20 cellular contexts compared by ENCODE assay signal in genomic region chr1:235679005-235679404, GRCh38. TPM values are rescaled to one million over a fixed set of nuclear protein-coding genes. Genes with fewer than 3 reads are reported as not detected.
"Had no signal": no experiment of that assay in that cellular context is flagged by ENCODE, and none has a peak within 500 bp of the region (broad histone marks: within the 10 kb centered on the region; RNA-seq: fewer than 3 reads in every experiment).

No MANE protein-coding gene starts in this region.

- H3K27me3 ChIP-seq: heart left ventricle, sigmoid colon had no signal

- H3K9me3 ChIP-seq: psoas muscle had no signal

- H3K27ac Mint-ChIP-seq: nephron; stimulated activated naive B cell treated with anti-CD40 and anti-IgM and Interleukin-4, amounts not matched to agents 10 μg/mL and 1 μg/mL and 100 μg/mL, for 72 hours; stimulated activated naive CD8-positive, alpha-beta T cell treated with anti-CD3 and anti-CD28 coated beads, Interleukin-15, amount 100 ng/mL, for 72 hours had no signal

- H3K27me3 Mint-ChIP-seq: naive B cell; stimulated activated naive B cell treated with anti-CD40 and anti-IgM and Interleukin-4, amounts not matched to agents 10 μg/mL and 1 μg/mL and 100 μg/mL, for 72 hours; stimulated activated naive CD8-positive, alpha-beta T cell treated with anti-CD3 and anti-CD28 coated beads, Interleukin-15, amount 100 ng/mL, for 72 hours had no signal

- DNase-seq: effector CD4-positive, alpha-beta T cell; heart left ventricle; hypothalamus; left ventricle myocardium inferior; mesenchymal stem cell; midbrain; naive B cell; psoas muscle; sigmoid colon; stimulated activated CD4-positive, alpha-beta T cell treated with anti-CD3 and anti-CD28 coated beads, Interleukin-2, amount 100 ng/mL, for 24 hours; stimulated activated CD4-positive, alpha-beta T cell treated with anti-CD3 and anti-CD28 coated beads, Interleukin-4, amount 100 ng/mL, for 4 hours; stimulated activated naive B cell treated with anti-CD40 and anti-IgM and Interleukin-4, amounts not matched to agents 10 μg/mL and 1 μg/mL and 100 μg/mL, for 72 hours; stimulated activated naive CD8-positive, alpha-beta T cell treated with anti-CD3 and anti-CD28 coated beads, Interleukin-15, amount 100 ng/mL, for 72 hours; substantia nigra; trophoblast cell had no signal

- H3K4me3 Mint-ChIP-seq: naive B cell; nephron; stimulated activated naive B cell treated with anti-CD40 and anti-IgM and Interleukin-4, amounts not matched to agents 10 μg/mL and 1 μg/mL and 100 μg/mL, for 72 hours; stimulated activated naive CD8-positive, alpha-beta T cell treated with anti-CD3 and anti-CD28 coated beads, Interleukin-15, amount 100 ng/mL, for 72 hours had no signal

- H3K4me3 ChIP-seq: coronary artery, heart left ventricle, left ventricle myocardium inferior, lung, psoas muscle, sigmoid colon, skin epidermis, thoracic aorta had no signal

- H3K9me3 Mint-ChIP-seq: nephron had no signal

- H3K27ac ChIP-seq: coronary artery, heart left ventricle, left ventricle myocardium inferior, psoas muscle, sigmoid colon, skin epidermis, thoracic aorta had no signal

- H3K4me1 ChIP-seq: heart left ventricle, left ventricle myocardium inferior, psoas muscle, sigmoid colon had no signal

- H3K4me1 Mint-ChIP-seq: naive B cell; nephron; stimulated activated naive B cell treated with anti-CD40 and anti-IgM and Interleukin-4, amounts not matched to agents 10 μg/mL and 1 μg/mL and 100 μg/mL, for 72 hours; stimulated activated naive CD8-positive, alpha-beta T cell treated with anti-CD3 and anti-CD28 coated beads, Interleukin-15, amount 100 ng/mL, for 72 hours had no signal

- ATAC-seq: heart left ventricle; psoas muscle; stimulated activated naive B cell treated with anti-CD40 and anti-IgM and Interleukin-4, amounts not matched to agents 10 μg/mL and 1 μg/mL and 100 μg/mL, for 72 hours; stimulated activated naive CD8-positive, alpha-beta T cell treated with anti-CD3 and anti-CD28 coated beads, Interleukin-15, amount 100 ng/mL, for 72 hours had no signal

RNA-seq across cellular contexts. Expression of gene GNG4, which starts 29.4 kb away (rescaled TPM):
- total RNA-seq: psoas muscle had no signal
